Comparison of ENCODE assay signal across 14 cellular contexts in the genomic region with DNA sequence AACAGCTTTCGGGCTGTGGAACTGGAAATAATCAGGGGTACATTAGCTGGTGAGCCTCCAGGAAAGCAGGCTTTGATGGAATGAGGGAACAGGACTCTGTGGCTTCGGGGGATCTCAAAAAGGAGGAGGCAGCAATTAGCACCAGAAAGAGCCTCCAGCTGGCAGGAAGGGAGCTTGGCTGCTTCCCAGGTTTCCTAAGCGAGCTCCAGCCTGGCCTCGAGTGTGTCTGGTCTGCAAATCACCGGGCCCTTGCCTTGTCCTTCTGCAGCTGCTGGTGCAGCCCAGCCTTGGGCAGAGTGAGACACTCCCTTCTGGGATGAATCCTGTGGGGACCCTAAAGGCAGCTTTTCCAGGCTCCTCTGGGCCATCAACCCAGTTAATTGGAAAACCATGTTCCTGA. TPM values are rescaled to one million over a fixed set of nuclear protein-coding genes. Genes with fewer than 3 reads are reported as not detected.
DNase-seq lines count a peak whose midpoint lies in the region; ATAC-seq, FAIRE-seq and TF ChIP-seq lines count a peak whose summit lies in the region.
"Had no signal": no experiment of that assay in that cellular context is flagged by ENCODE, and none has a peak within 500 bp of the region (broad histone marks: within the 10 kb centered on the region; RNA-seq: fewer than 3 reads in every experiment).

No MANE protein-coding gene starts in this region.

- H3K27ac Mint-ChIP-seq in CD4-positive, alpha-beta T cell, result no peak overlapping the region

- no peak overlapping the region for H3K4me3 ChIP-seq in right atrium auricular region
- peak overlapping the region; percentile 44; the same call in 1 of the 2 replicates for H3K4me3 ChIP-seq in SK-N-MC
- H3K4me3 ChIP-seq: skin epidermis had no signal

- no peak overlapping the region for H3K9ac ChIP-seq in SK-N-MC (ENCODE audit: insufficient read length)

- no peak overlapping the region for H3K27ac ChIP-seq in right atrium auricular region
- H3K27ac ChIP-seq in SK-N-MC, result peak overlapping the region; percentile 95
- no peak overlapping the region for H3K27ac ChIP-seq in CD4-positive, alpha-beta T cell (ENCODE audit: low read depth, low read length)
- H3K27ac ChIP-seq: foreskin keratinocyte, skin epidermis had no signal

- H3K9me3 ChIP-seq in right atrium auricular region, result peaks cover 0 to 22% of the 10 kb centered on the region in 2 donors
- no peaks in the 10 kb centered on the region for H3K9me3 ChIP-seq in SK-N-MC (ENCODE audit: low read depth, low read length)
- H3K9me3 ChIP-seq in CD4-positive, alpha-beta T cell (ENCODE audit: control insufficient read depth, low read length), result no peaks in the 10 kb centered on the region

- H3K4me1 Mint-ChIP-seq in CD4-positive, alpha-beta T cell (ENCODE audit: low read depth), result no peaks in the 10 kb centered on the region
- H3K4me1 Mint-ChIP-seq: central memory CD8-positive, alpha-beta T cell had no signal

- DNase-seq in Right ventricle myocardium superior, result peak; percentile 72
- no peak for DNase-seq in right atrium auricular region (ENCODE audit: low spot score)
- DNase-seq in SK-N-MC (ENCODE audit: low read depth, low spot score), result peak; percentile 86
- DNase-seq in left ventricle myocardium superior, result peak; percentile 66
- DNase-seq in CD4-positive, alpha-beta T cell, result no peak
- no peak for DNase-seq in NCI-H2029 treated with DMSO at 0.1 percent for 48 hours (lab: John Stamatoyannopoulos, UW)
- DNase-seq in RCC 7860 (ENCODE audit: low spot score), result no peak
- no peak for DNase-seq in UCSD-AML1 (lab: John Stamatoyannopoulos, UW; ENCODE audit: unreplicated experiment)
- DNase-seq: AML-193; mesenchymal stem cell; stimulated activated CD8-positive, alpha-beta memory T cell treated with anti-CD3 and anti-CD28 coated beads, Interleukin-4, amount 100 ng/mL, for 48 hours had no signal

- H3K27me3 Mint-ChIP-seq in CD4-positive, alpha-beta T cell, result no peaks in the 10 kb centered on the region

- H3K36me3 ChIP-seq in right atrium auricular region, result no peaks in the 10 kb centered on the region
- no peaks in the 10 kb centered on the region for H3K36me3 ChIP-seq in SK-N-MC (ENCODE audit: insufficient read depth, low read length)

- no peak for TF ChIP-seq CTCF in right atrium auricular region (IDR thresholded peaks at IDR 0.05)
- no peak for TF ChIP-seq CTCF in CD4-positive, alpha-beta T cell (IDR thresholded peaks at IDR 0.05)

- CTCF ChIA-PET in CD4-positive, alpha-beta T cell (lab: Charles Lee), result interaction anchor here (0.6 to 2.2 kb wide), 5 partner anchors 13 to 1593 kb away, joined by 3 to 8 read pairs (median 5); partner anchors contain the start of gene CDKL5

- H3K36me3 Mint-ChIP-seq in CD4-positive, alpha-beta T cell (ENCODE audit: low read depth), result no peaks in the 10 kb centered on the region

- H3K9me3 Mint-ChIP-seq in CD4-positive, alpha-beta T cell, result no peaks in the 10 kb centered on the region
- H3K9me3 Mint-ChIP-seq: central memory CD8-positive, alpha-beta T cell had no signal

- intact Hi-C loops in Right ventricle myocardium superior (cut with DNase I), result loop anchor here (10.0 kb wide), 1 partner anchor 398 kb away; no protein-coding TSS in a partner anchor
- intact Hi-C loops in left ventricle myocardium superior (cut with micrococcal nuclease), result loop anchor here (10.0 kb wide), 1 partner anchor 938 kb away; no protein-coding TSS in a partner anchor
- intact Hi-C loops in CD4-positive, alpha-beta T cell (cut with DNase I, micrococcal nuclease), result loop anchor here (2.0 to 10.0 kb wide), 3 partner anchors 398 to 661 kb away; partner anchors contain the start of gene RS1 (in 1 of the 2)

- FAIRE-seq in RCC 7860 (lab: Jason Lieb, UNC), result no peak

- H3K4me3 Mint-ChIP-seq in CD4-positive, alpha-beta T cell, result no peak overlapping the region
- H3K4me3 Mint-ChIP-seq: central memory CD8-positive, alpha-beta T cell had no signal

- POLR2A ChIA-PET in CD4-positive, alpha-beta T cell (lab: Charles Lee), result no interaction called here

- H3K4me1 ChIP-seq in right atrium auricular region, result no peaks in the 10 kb centered on the region
- H3K4me1 ChIP-seq: foreskin keratinocyte had no signal

- ATAC-seq in Right ventricle myocardium superior (ENCODE audit: poor library complexity) (peak; percentile 81), left ventricle myocardium superior (peak; percentile 85)
- no peak for ATAC-seq in CD4-positive, alpha-beta T cell (ENCODE audit: poor library complexity)
- ATAC-seq: foreskin keratinocyte had no signal

- H3K27me3 ChIP-seq in right atrium auricular region, result no peaks in the 10 kb centered on the region
- no peaks in the 10 kb centered on the region for H3K27me3 ChIP-seq in CD4-positive, alpha-beta T cell (ENCODE audit: control insufficient read depth, insufficient read depth, low read length)
- H3K27me3 ChIP-seq: foreskin keratinocyte had no signal

RNA-seq across cellular contexts. Expression of gene PDHA1, which starts 10.7 kb away (rescaled TPM):
- total RNA-seq in Right ventricle myocardium superior (1,310 TPM), right atrium auricular region (100 to 1,000 TPM; 149 to 194 TPM), left ventricle myocardium superior (1,321 TPM)
- total RNA-seq in CD4-positive, alpha-beta T cell, result 10 to 100 TPM; 95.8 to 99.0 TPM

Comparison
In these comparisons a context has a peak if more than half of its experiments do, and no peak if none do; other contexts are left out.
1. DNase-seq: peak in Right ventricle myocardium superior (single experiment), SK-N-MC (single experiment) and left ventricle myocardium superior (single experiment); none in right atrium auricular region (single experiment), CD4-positive, alpha-beta T cell (0 of 10), NCI-H2029 treated with DMSO at 0.1 percent for 48 hours (single experiment), RCC 7860 (single experiment) and UCSD-AML1 (single experiment).